In genomic region chr2:60976875-60977561, GRCh38 we compare ENCODE assay signal across 15 cellular contexts. TPM values are rescaled to one million over a fixed set of nuclear protein-coding genes. Genes with fewer than 3 reads are reported as not detected.
DNase-seq lines count a peak whose midpoint lies in the region; ATAC-seq and TF ChIP-seq lines count a peak whose summit lies in the region.
"Had no signal": no experiment of that assay in that cellular context is flagged by ENCODE, and none has a peak within 500 bp of the region (broad histone marks: within the 10 kb centered on the region; RNA-seq: fewer than 3 reads in every experiment).

No MANE protein-coding gene starts in this region.

- H3K36me3 Mint-ChIP-seq in activated T-helper 1 cell treated with anti-CD3 and anti-CD28 coated beads, Interleukin-12 subunit alpha, Interleukin-12 subunit beta, Interleukin-2, Interleukin-4 antibody, amounts not matched to agents 30 ng/mL and 10 ng/mL and 1 ng/mL, durations not matched to agents 14 hours and 24 hours and 36 hours (ENCODE audit: low read depth), result no peaks in the 10 kb centered on the region

- H3K27me3 Mint-ChIP-seq in activated T-helper 1 cell treated with anti-CD3 and anti-CD28 coated beads, Interleukin-12 subunit alpha, Interleukin-12 subunit beta, Interleukin-2, Interleukin-4 antibody, amounts not matched to agents 30 ng/mL and 10 ng/mL and 1 ng/mL, durations not matched to agents 14 hours and 24 hours and 36 hours (ENCODE audit: insufficient read depth), result no peaks in the 10 kb centered on the region

- no peak overlapping the region for H3K4me3 Mint-ChIP-seq in activated T-helper 1 cell treated with anti-CD3 and anti-CD28 coated beads, Interleukin-12 subunit alpha, Interleukin-12 subunit beta, Interleukin-2, Interleukin-4 antibody, amounts not matched to agents 30 ng/mL and 10 ng/mL and 1 ng/mL, durations not matched to agents 14 hours and 24 hours and 36 hours

- ATAC-seq in GM18858 (IDR thresholded peaks at IDR 0.05; ENCODE audit: unreplicated experiment) (peak; percentile 50), HG02870 (IDR thresholded peaks at IDR 0.05; ENCODE audit: unreplicated experiment) (peak; percentile 79)
- ATAC-seq: HCT116, left cardiac atrium had no signal

- no peak for TF ChIP-seq CTCF in GM06990 (IDR thresholded peaks at IDR 0.05; ENCODE audit: insufficient read depth, low read length, poor library complexity, severe bottlenecking)
- TF ChIP-seq CTCF in right atrium auricular region (IDR thresholded peaks at IDR 0.05), result no peak
- TF ChIP-seq CTCF in stomach (IDR thresholded peaks at IDR 0.05), result no peak

- H3K4me1 ChIP-seq in right atrium auricular region (no peaks in the 10 kb centered on the region), stomach (peaks cover 0 to 7% (median 0%) of the 10 kb centered on the region in 4 donors)

- no peaks in the 10 kb centered on the region for H3K27me3 ChIP-seq in GM06990 (replicated peaks; ENCODE audit: control insufficient read depth, insufficient read depth, low read length)
- no peaks in the 10 kb centered on the region for H3K27me3 ChIP-seq in right atrium auricular region
- no peaks in the 10 kb centered on the region for H3K27me3 ChIP-seq in stomach
- H3K27me3 ChIP-seq: BLaER1 treated with 17β-estradiol and CSF1 and Interleukin-3, amounts not matched to agents 10 nM and 100 nM had no signal

- DNase-seq in GM06990 (ENCODE audit: extremely low read depth, insufficient read length) (peak; percentile 37), right atrium auricular region (ENCODE audit: low spot score) (no peak), stomach (no peak), activated gamma-delta T cell treated with Interleukin-2 at 50 U/mL for 16 hours (no peak), cardiac septum (ENCODE audit: low spot score) (no peak)
- DNase-seq in activated T-helper 1 cell treated with anti-CD3 and anti-CD28 coated beads, Interleukin-12 subunit alpha, Interleukin-12 subunit beta, Interleukin-2, Interleukin-4 antibody, amounts not matched to agents 30 ng/mL and 10 ng/mL and 1 ng/mL, durations not matched to agents 14 hours and 24 hours and 36 hours (ENCODE audit: low spot score), result no peak
- DNase-seq: dermis blood vessel endothelial cell; left cardiac atrium; NCI-H1930; OCI-M1; stimulated activated CD4-positive, alpha-beta T cell treated with anti-CD3 and anti-CD28 coated beads, Interleukin-1b, Interleukin-23, amount 100 ng/mL, for 48 hours had no signal

- H3K9me3 Mint-ChIP-seq in activated T-helper 1 cell treated with anti-CD3 and anti-CD28 coated beads, Interleukin-12 subunit alpha, Interleukin-12 subunit beta, Interleukin-2, Interleukin-4 antibody, amounts not matched to agents 30 ng/mL and 10 ng/mL and 1 ng/mL, durations not matched to agents 14 hours and 24 hours and 36 hours, result no peaks in the 10 kb centered on the region

- intact Hi-C loops in activated T-helper 1 cell treated with anti-CD3 and anti-CD28 coated beads, Interleukin-12 subunit alpha, Interleukin-12 subunit beta, Interleukin-2, Interleukin-4 antibody, amounts not matched to agents 30 ng/mL and 10 ng/mL and 1 ng/mL, durations not matched to agents 14 hours and 24 hours and 36 hours (cut with micrococcal nuclease), result loop anchor here (1.0 to 2.0 kb wide), 7 partner anchors 22 to 170 kb away; partner anchors contain the start of genes PEX13 and REL
- intact Hi-C loops in stomach (cut with DNase I; ENCODE audit: low total_unique reads), result no loop called here
- intact Hi-C loops in cardiac septum (cut with DNase I), result no loop called here

- H3K4me3 ChIP-seq in GM06990 (replicated peaks; ENCODE audit: low read depth, low read length) (no peak overlapping the region), right atrium auricular region (no peak overlapping the region), stomach (no peak overlapping the region)
- H3K4me3 ChIP-seq: BLaER1 treated with 17β-estradiol and CSF1 and Interleukin-3, amounts not matched to agents 10 nM and 100 nM had no signal

- WGBS in stomach, 5 donors, result 52 to 58% (median 55%) methylated on average over 5 of the region's 5 CpGs

- no peak for TF ChIP-seq POLR2A in stomach (IDR thresholded peaks at IDR 0.05)

- H3K36me3 ChIP-seq in GM06990 (ENCODE audit: control insufficient read depth, insufficient read depth, low read length), result peaks cover 1% of the 10 kb centered on the region; the same call in 1 of the 2 replicates
- no peaks in the 10 kb centered on the region for H3K36me3 ChIP-seq in right atrium auricular region
- H3K36me3 ChIP-seq in stomach, result peaks cover 0 to 5% (median 0%) of the 10 kb centered on the region in 4 donors

- H3K27ac ChIP-seq in right atrium auricular region (no peak overlapping the region), stomach (peak overlapping the region in 1 of 5 donors; percentile 6)
- H3K27ac ChIP-seq: BLaER1 treated with 17β-estradiol and CSF1 and Interleukin-3, amounts not matched to agents 10 nM and 100 nM had no signal

- H3K4me1 Mint-ChIP-seq in activated T-helper 1 cell treated with anti-CD3 and anti-CD28 coated beads, Interleukin-12 subunit alpha, Interleukin-12 subunit beta, Interleukin-2, Interleukin-4 antibody, amounts not matched to agents 30 ng/mL and 10 ng/mL and 1 ng/mL, durations not matched to agents 14 hours and 24 hours and 36 hours (ENCODE audit: low read depth), result peaks cover 29% of the 10 kb centered on the region

- H3K27ac Mint-ChIP-seq in activated T-helper 1 cell treated with anti-CD3 and anti-CD28 coated beads, Interleukin-12 subunit alpha, Interleukin-12 subunit beta, Interleukin-2, Interleukin-4 antibody, amounts not matched to agents 30 ng/mL and 10 ng/mL and 1 ng/mL, durations not matched to agents 14 hours and 24 hours and 36 hours, result peak overlapping the region; percentile 38

- H3K9me3 ChIP-seq in right atrium auricular region, result no peaks in the 10 kb centered on the region
- H3K9me3 ChIP-seq in stomach, result no peaks in the 10 kb centered on the region

- TF ChIP-seq EP300 in stomach (IDR thresholded peaks at IDR 0.05), result no peak

RNA-seq across cellular contexts. Expression of gene PEX13, which starts 40.5 kb away (rescaled TPM):
- 15.9 and 20.0 TPM in 2 replicates for total RNA-seq in activated T-helper 1 cell treated with anti-CD3 and anti-CD28 coated beads, Interleukin-12 subunit alpha, Interleukin-12 subunit beta, Interleukin-2, Interleukin-4 antibody, amounts not matched to agents 30 ng/mL and 10 ng/mL and 1 ng/mL, durations not matched to agents 14 hours and 24 hours and 36 hours
- 10 to 100 TPM; 16.0 to 18.9 TPM for total RNA-seq in right atrium auricular region
- total RNA-seq in stomach, result 10 to 100 TPM in 4 of 5 donors, 1 to 10 TPM in 1; 9.3 to 56.0 (median 21.4) TPM
- polyA plus RNA-seq in stomach, result 1 to 10 TPM; 7.9 to 9.5 (median 8.1) TPM
- total RNA-seq in cardiac septum, result 24.0 TPM

RNA-seq across cellular contexts. Expression of gene PUS10, which starts 41.0 kb away (rescaled TPM):
- total RNA-seq in activated T-helper 1 cell treated with anti-CD3 and anti-CD28 coated beads, Interleukin-12 subunit alpha, Interleukin-12 subunit beta, Interleukin-2, Interleukin-4 antibody, amounts not matched to agents 30 ng/mL and 10 ng/mL and 1 ng/mL, durations not matched to agents 14 hours and 24 hours and 36 hours, result 5.9 and 7.6 TPM in 2 replicates
- 1 to 10 TPM; 1.8 to 4.6 TPM for total RNA-seq in right atrium auricular region
- total RNA-seq in stomach, result 1 to 10 TPM; 1.8 to 8.0 (median 4.2) TPM
- 1 to 10 TPM; 2.3 to 2.9 (median 2.7) TPM for polyA plus RNA-seq in stomach
- total RNA-seq in cardiac septum, result 3.3 TPM
